In genomic region chr9:34701769-34702736, GRCh38 we compare ENCODE assay signal across 8 cellular contexts. TPM values are rescaled to one million over a fixed set of nuclear protein-coding genes. Genes with fewer than 3 reads are reported as not detected.
DNase-seq lines count a peak whose midpoint lies in the region; ATAC-seq and TF ChIP-seq lines count a peak whose summit lies in the region.

No MANE protein-coding gene starts in this region.

- CTCF ChIA-PET in CD4-positive, alpha-beta T cell (lab: Charles Lee) = interaction anchor here (0.5 to 3.7 kb wide), 15 partner anchors 8 to 159 kb away, joined by 3 to 37 read pairs (median 6); partner anchors contain the start of genes CCL27, GALT, RPP25L and SIGMAR1

- intact Hi-C loops in CD4-positive, alpha-beta T cell (cut with DNase I, micrococcal nuclease) = loop anchor here (1.0 to 5.0 kb wide), 7 partner anchors 27 to 90 kb away; partner anchors contain the start of genes GALT (in 2 of the 2) and RPP25L (in 2 of the 2)
- intact Hi-C loops in left cardiac atrium (cut with DNase I) (loop anchor here in 1 of 2 donors (5.0 kb wide), 2 partner anchors 35 to 90 kb away; partner anchors contain the start of gene RPP25L), posterior cingulate gyrus (cut with DNase I) (loop anchor here (2.0 kb wide), 1 partner anchor 37 kb away; no protein-coding TSS in a partner anchor)

- H3K36me3 Mint-ChIP-seq in CD4-positive, alpha-beta T cell (ENCODE audit: low read depth) = no peaks in the 10 kb centered on the region
- H3K36me3 Mint-ChIP-seq in T-helper 1 cell treated with Interleukin-12 subunit alpha and Interleukin-12 subunit beta and Interleukin-4 antibody, amounts not matched to agents 30 μg/mL and 1 μg/mL, for 36 hours (ENCODE audit: low read depth) = no peaks in the 10 kb centered on the region
- H3K36me3 Mint-ChIP-seq in type B pancreatic cell = no peaks in the 10 kb centered on the region

- H3K9me3 ChIP-seq in CD4-positive, alpha-beta T cell (ENCODE audit: control insufficient read depth, low read length) = no peaks in the 10 kb centered on the region

- H3K4me3 Mint-ChIP-seq in CD4-positive, alpha-beta T cell = peak overlapping the region; percentile 87
- H3K4me3 Mint-ChIP-seq in T-helper 1 cell treated with Interleukin-12 subunit alpha and Interleukin-12 subunit beta and Interleukin-4 antibody, amounts not matched to agents 30 μg/mL and 1 μg/mL, for 36 hours = peak overlapping the region; percentile 77
- peak overlapping the region; percentile 86 for H3K4me3 Mint-ChIP-seq in type B pancreatic cell

- H3K27me3 ChIP-seq in CD4-positive, alpha-beta T cell (ENCODE audit: control insufficient read depth, insufficient read depth, low read length) = no peaks in the 10 kb centered on the region

- H3K4me1 Mint-ChIP-seq in CD4-positive, alpha-beta T cell (ENCODE audit: low read depth) = peaks cover 14% of the 10 kb centered on the region
- peaks cover 13% of the 10 kb centered on the region for H3K4me1 Mint-ChIP-seq in T-helper 1 cell treated with Interleukin-12 subunit alpha and Interleukin-12 subunit beta and Interleukin-4 antibody, amounts not matched to agents 30 μg/mL and 1 μg/mL, for 36 hours (ENCODE audit: low read depth)
- peaks cover 5% of the 10 kb centered on the region for H3K4me1 Mint-ChIP-seq in type B pancreatic cell (ENCODE audit: unreplicated experiment)

- peak; percentile 82 for ATAC-seq in CD4-positive, alpha-beta T cell (ENCODE audit: poor library complexity)
- ATAC-seq in GM21528 (IDR thresholded peaks at IDR 0.05; ENCODE audit: low FRiP score, unreplicated experiment) = peak; percentile 72
- peak; percentile 93 to 96 for ATAC-seq in left cardiac atrium

- H3K27me3 Mint-ChIP-seq in CD4-positive, alpha-beta T cell = peaks cover 8% of the 10 kb centered on the region
- peaks cover 21% of the 10 kb centered on the region for H3K27me3 Mint-ChIP-seq in T-helper 1 cell treated with Interleukin-12 subunit alpha and Interleukin-12 subunit beta and Interleukin-4 antibody, amounts not matched to agents 30 μg/mL and 1 μg/mL, for 36 hours (ENCODE audit: low read depth)
- H3K27me3 Mint-ChIP-seq in type B pancreatic cell = peaks cover 38% of the 10 kb centered on the region

- no peak overlapping the region for H3K27ac Mint-ChIP-seq in CD4-positive, alpha-beta T cell
- H3K27ac Mint-ChIP-seq in T-helper 1 cell treated with Interleukin-12 subunit alpha and Interleukin-12 subunit beta and Interleukin-4 antibody, amounts not matched to agents 30 μg/mL and 1 μg/mL, for 36 hours = no peak overlapping the region
- H3K27ac Mint-ChIP-seq in type B pancreatic cell = peak overlapping the region; percentile 50

- peak; percentile 70 to 85 (median 76) for DNase-seq in CD4-positive, alpha-beta T cell
- DNase-seq in MV-4-11 (lab: John Stamatoyannopoulos, UW) = peak; percentile 64
- DNase-seq in amygdala (lab: John Stamatoyannopoulos, UW) = peak in 55 of 56 donors; percentile 6 to 90 (median 62)
- DNase-seq in left cardiac atrium = peak; percentile 85
- DNase-seq in posterior cingulate gyrus = peak; percentile 78 to 98 (median 88)
- peak; percentile 87 for DNase-seq in type B pancreatic cell (ENCODE audit: extremely low spot score, unreplicated experiment)

- peak; percentile 85 for TF ChIP-seq CTCF in CD4-positive, alpha-beta T cell (IDR thresholded peaks at IDR 0.05)
- peak; percentile 99 for TF ChIP-seq CTCF in type B pancreatic cell (conservative IDR thresholded peaks at IDR 0.05)

- no peaks in the 10 kb centered on the region for H3K9me3 Mint-ChIP-seq in CD4-positive, alpha-beta T cell
- H3K9me3 Mint-ChIP-seq in T-helper 1 cell treated with Interleukin-12 subunit alpha and Interleukin-12 subunit beta and Interleukin-4 antibody, amounts not matched to agents 30 μg/mL and 1 μg/mL, for 36 hours = no peaks in the 10 kb centered on the region
- no peaks in the 10 kb centered on the region for H3K9me3 Mint-ChIP-seq in type B pancreatic cell

- no peak overlapping the region for H3K27ac ChIP-seq in CD4-positive, alpha-beta T cell (ENCODE audit: low read depth, low read length)

- POLR2A ChIA-PET in CD4-positive, alpha-beta T cell (lab: Charles Lee) = interaction anchor here (0.8 to 1.9 kb wide), 2 partner anchors 55 to 64 kb away, joined by 3 to 6 read pairs; partner anchors contain the start of genes GALT and SIGMAR1

RNA-seq across cellular contexts. Expression of gene CCL21, which starts 7.9 kb away (rescaled TPM):
- total RNA-seq in CD4-positive, alpha-beta T cell = not detected
- total RNA-seq in left cardiac atrium = 10 to 100 TPM; 19.0 to 65.3 TPM
- total RNA-seq in type B pancreatic cell (ENCODE audit: low replicate concordance) = not detected in 2 replicates

RNA-seq across cellular contexts. Expression of gene CCL19, which starts 11.0 kb away (rescaled TPM):
- not detected for total RNA-seq in CD4-positive, alpha-beta T cell
- total RNA-seq in left cardiac atrium = 10 to 100 TPM in 1 of 2 donors, 1 to 10 TPM in 1; 8.0 to 13.4 TPM
- not detected in 2 replicates for total RNA-seq in type B pancreatic cell (ENCODE audit: low replicate concordance)

RNA-seq across cellular contexts. Expression of gene CCL27, which starts 39.6 kb away (rescaled TPM):
- total RNA-seq in CD4-positive, alpha-beta T cell = not detected
- not detected for total RNA-seq in left cardiac atrium
- total RNA-seq in type B pancreatic cell (ENCODE audit: low replicate concordance) = 0.43 and 1.1 TPM in 2 replicates

RNA-seq across cellular contexts. Expression of gene IL11RA, which starts 50.1 kb away (rescaled TPM):
- total RNA-seq in CD4-positive, alpha-beta T cell = 100 to 1,000 TPM; 117 TPM
- total RNA-seq in left cardiac atrium (10 to 100 TPM; 38.3 to 51.0 TPM), type B pancreatic cell (ENCODE audit: low replicate concordance) (10.8 and 53.8 TPM in 2 replicates)

RNA-seq across cellular contexts. Expression of gene GALT, which starts 55.6 kb away (rescaled TPM):
- total RNA-seq in CD4-positive, alpha-beta T cell = 100 to 1,000 TPM; 115 TPM
- total RNA-seq in left cardiac atrium (10 to 100 TPM; 36.9 to 37.9 TPM), type B pancreatic cell (ENCODE audit: low replicate concordance) (48.8 and 70.5 TPM in 2 replicates)

Comparison
In these comparisons a context has a peak if more than half of its experiments do, and no peak if none do; other contexts are left out.
1. RNA of gene CCL21, which starts 7.9 kb away (total RNA-seq): 19.0 to 65.3 TPM in left cardiac atrium; not detected in CD4-positive, alpha-beta T cell and not detected in type B pancreatic cell; every median in the first group is over 10 times any median in the second.
2. Peak in every context shown above with its lines, with median percentiles within 50 percentile points of each other: ATAC-seq, DNase-seq and H3K4me3 Mint-ChIP-seq.